In the genomic region with DNA sequence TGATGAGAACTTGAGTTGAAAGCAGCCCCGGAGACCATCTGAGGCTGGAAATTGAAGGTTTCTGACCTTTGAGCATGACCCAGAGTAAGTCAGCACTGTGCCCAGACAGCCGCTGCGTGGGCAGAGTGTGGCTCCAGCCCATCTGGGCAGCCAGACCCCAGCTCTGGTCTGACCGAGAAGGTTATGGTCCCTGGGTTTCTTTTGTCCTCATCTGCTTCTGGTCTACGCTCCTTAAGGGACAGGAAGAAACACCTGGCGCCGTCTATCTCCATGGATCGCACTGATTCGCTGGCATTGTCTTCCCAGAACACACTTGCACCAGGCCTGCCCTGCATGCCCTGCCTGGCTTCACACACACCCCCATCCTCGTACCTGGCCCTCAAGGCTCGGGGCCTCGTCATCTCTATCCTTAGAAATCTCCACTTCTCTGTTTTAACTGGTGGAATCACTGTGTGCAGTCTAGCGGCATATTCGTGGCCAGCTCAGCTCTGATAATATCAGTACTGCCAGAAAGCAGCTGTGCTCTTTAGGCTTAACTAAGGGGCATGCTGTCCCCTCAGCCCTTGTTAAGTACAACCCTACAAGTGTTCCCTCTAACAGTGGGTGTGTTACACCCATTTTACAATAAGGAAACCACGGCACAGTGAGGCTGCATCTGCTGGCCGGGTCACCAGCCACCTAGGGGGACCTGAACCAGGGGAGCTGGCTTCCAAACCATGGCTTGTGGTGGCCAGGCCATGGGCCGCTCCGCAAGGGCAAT, we compare ENCODE assay signal across 28 cellular contexts.
DNase-seq lines count a peak whose midpoint lies in the region; ATAC-seq and TF ChIP-seq lines count a peak whose summit lies in the region.
"Had no signal": no experiment of that assay in that cellular context is flagged by ENCODE, and none has a peak within 500 bp of the region (broad histone marks: within the 10 kb centered on the region; RNA-seq: fewer than 3 reads in every experiment).

No MANE protein-coding gene starts in this region.

- ATAC-seq in Right ventricle myocardium superior (ENCODE audit: poor library complexity): no peak
- no peak for ATAC-seq in upper lobe of right lung
- no peak for ATAC-seq in GM18909 (IDR thresholded peaks at IDR 0.05; ENCODE audit: poor library complexity, unreplicated experiment)
- ATAC-seq: activated T-cell treated with anti-CD3 and anti-CD28 coated beads, Interleukin-2, amount 50 U/mL, for 72 hours; pancreas had no signal

- no peak overlapping the region for H3K14ac ChIP-seq in neuronal stem cell (ENCODE audit: low read length)

- no peaks in the 10 kb centered on the region for H3K27me3 Mint-ChIP-seq in endodermal cell (ENCODE audit: insufficient read depth)
- H3K27me3 Mint-ChIP-seq in T-helper 2 cell treated with Interferon-gamma antibody and Interleukin-4, amounts not matched to agents 5 μg/mL and 100 μg/mL, for 36 hours (ENCODE audit: low read depth): peaks cover 3% of the 10 kb centered on the region
- H3K27me3 Mint-ChIP-seq: dendritic cell treated with granulocyte-macrophage colony-stimulating factor and Interleukin-4, amounts not matched to agents 40 ng/mL and 50 ng/mL, for 4 days had no signal

- 91 to 93% methylated on average over 17 to 18 of the region's 18 CpGs for WGBS in endodermal cell (ENCODE audit: insufficient coverage in 1 of 2, insufficient read length in 1 of 2), 2 experiments
- whole genome bisulfite sequencing in neuronal stem cell (ENCODE audit: extremely low coverage in 2 of 2, insufficient read length in 2 of 2, insufficient replicate concordance in 1 of 2), 2 donors: no CpG with 5 or more reads among the region's 18 CpGs

- no peak overlapping the region for H3K23ac ChIP-seq in neuronal stem cell (ENCODE audit: low read depth, low read length, poor library complexity)

- no peaks in the 10 kb centered on the region for H3K36me3 ChIP-seq in endodermal cell (ENCODE audit: control insufficient read depth, insufficient read depth, low read length)
- no peaks in the 10 kb centered on the region for H3K36me3 ChIP-seq in neuronal stem cell (replicated peaks in 1 of 2; ENCODE audit: control insufficient read depth in 2 of 2, insufficient read depth in 2 of 2, low read length in 2 of 2)
- H3K36me3 ChIP-seq in upper lobe of right lung: no peaks in the 10 kb centered on the region
- H3K36me3 ChIP-seq: BE2C, esophagus muscularis mucosa, pancreas, tibial artery had no signal

- H3K9me3 Mint-ChIP-seq in endodermal cell: no peaks in the 10 kb centered on the region
- H3K9me3 Mint-ChIP-seq in T-helper 2 cell treated with Interferon-gamma antibody and Interleukin-4, amounts not matched to agents 5 μg/mL and 100 μg/mL, for 36 hours: no peaks in the 10 kb centered on the region
- H3K9me3 Mint-ChIP-seq: activated T-cell treated with anti-CD3 and anti-CD28 coated beads, Interleukin-2, amount 50 U/mL, for 72 hours; CD8-positive, alpha-beta memory T cell; dendritic cell treated with granulocyte-macrophage colony-stimulating factor and Interleukin-4, amounts not matched to agents 40 ng/mL and 50 ng/mL, for 4 days; nephron had no signal

- H3K4me2 ChIP-seq in neuronal stem cell (ENCODE audit: insufficient read depth, low read length, poor library complexity, severe bottlenecking): no peak overlapping the region

- no peaks in the 10 kb centered on the region for H3K36me3 Mint-ChIP-seq in endodermal cell (ENCODE audit: low read depth)
- H3K36me3 Mint-ChIP-seq in T-helper 2 cell treated with Interferon-gamma antibody and Interleukin-4, amounts not matched to agents 5 μg/mL and 100 μg/mL, for 36 hours (ENCODE audit: low read depth): no peaks in the 10 kb centered on the region
- H3K36me3 Mint-ChIP-seq: CD8-positive, alpha-beta memory T cell had no signal

- H3K4me3 Mint-ChIP-seq in endodermal cell: no peak overlapping the region
- H3K4me3 Mint-ChIP-seq in T-helper 2 cell treated with Interferon-gamma antibody and Interleukin-4, amounts not matched to agents 5 μg/mL and 100 μg/mL, for 36 hours: no peak overlapping the region
- H3K4me3 Mint-ChIP-seq: activated T-cell treated with anti-CD3 and anti-CD28 coated beads, Interleukin-2, amount 50 U/mL, for 72 hours; CD8-positive, alpha-beta memory T cell; dendritic cell treated with granulocyte-macrophage colony-stimulating factor and Interleukin-4, amounts not matched to agents 40 ng/mL and 50 ng/mL, for 4 days; nephron had no signal

- no peak overlapping the region for H2BK15ac ChIP-seq in neuronal stem cell (ENCODE audit: low read length)

- no peak overlapping the region for H3K9ac ChIP-seq in endodermal cell (ENCODE audit: extremely low read depth, low read length, poor library complexity, severe bottlenecking)
- H3K9ac ChIP-seq in neuronal stem cell (ENCODE audit: low read depth, low read length, poor library complexity): no peak overlapping the region

- H2AFZ ChIP-seq in neuronal stem cell (ENCODE audit: low read length): no peak overlapping the region

- no peak overlapping the region for H4K8ac ChIP-seq in neuronal stem cell (ENCODE audit: low read depth, low read length)

- H3K27ac ChIP-seq in endodermal cell (ENCODE audit: low read depth, low read length): no peak overlapping the region
- H3K27ac ChIP-seq in neuronal stem cell (replicated peaks; ENCODE audit: low read length): no peak overlapping the region
- H3K27ac ChIP-seq in upper lobe of right lung: no peak overlapping the region
- H3K27ac ChIP-seq: pancreas, tibial artery had no signal

- H2AK5ac ChIP-seq in neuronal stem cell (ENCODE audit: low read depth, low read length): no peak overlapping the region

- peak overlapping the region; percentile 44 for H2BK5ac ChIP-seq in neuronal stem cell (ENCODE audit: low read length)

- H3K27ac Mint-ChIP-seq in endodermal cell: no peak overlapping the region
- no peak overlapping the region for H3K27ac Mint-ChIP-seq in T-helper 2 cell treated with Interferon-gamma antibody and Interleukin-4, amounts not matched to agents 5 μg/mL and 100 μg/mL, for 36 hours
- H3K27ac Mint-ChIP-seq: activated T-cell treated with anti-CD3 and anti-CD28 coated beads, Interleukin-2, amount 50 U/mL, for 72 hours; dendritic cell treated with granulocyte-macrophage colony-stimulating factor and Interleukin-4, amounts not matched to agents 40 ng/mL and 50 ng/mL, for 4 days; nephron had no signal

- H4K91ac ChIP-seq in neuronal stem cell (ENCODE audit: low read depth, low read length, poor library complexity): peak overlapping the region; percentile 59

- in situ Hi-C loops in GM13976 (cut with MboI; ENCODE audit: low sequenced_read_pairs, unreplicated experiment): no loop called here

- H3K4me1 ChIP-seq in endodermal cell (ENCODE audit: control insufficient read depth, insufficient read depth, low read length): no peaks in the 10 kb centered on the region
- no peaks in the 10 kb centered on the region for H3K4me1 ChIP-seq in neuronal stem cell (ENCODE audit: control insufficient read depth in 2 of 2, insufficient read depth in 1 of 2, low read depth in 1 of 2, low read length in 2 of 2)
- H3K4me1 ChIP-seq in upper lobe of right lung: peaks cover 8% of the 10 kb centered on the region
- H3K4me1 ChIP-seq: BE2C, pancreas, tibial artery had no signal

- no peak for TF ChIP-seq CTCF in endodermal cell (conservative IDR thresholded peaks at IDR 0.05)
- TF ChIP-seq CTCF in upper lobe of right lung (IDR thresholded peaks at IDR 0.05): no peak
- no peak for TF ChIP-seq CTCF in GM13976 (IDR thresholded peaks at IDR 0.05; ENCODE audit: borderline replicate concordance, control extremely low read depth, extremely low read depth, insufficient read depth, missing control alignments)

- DNase-seq in cardiac septum (ENCODE audit: low spot score) (peak; percentile 55), Right ventricle myocardium superior (no peak), endodermal cell (peak; percentile 23), neuronal stem cell (ENCODE audit: low spot score) (no peak), upper lobe of right lung (peak; percentile 39), GM13976 (ENCODE audit: low spot score) (no peak)
- no peak for DNase-seq in T-helper 2 cell treated with Interferon-gamma antibody and Interleukin-4, amounts not matched to agents 5 μg/mL and 100 μg/mL, for 36 hours (ENCODE audit: low spot score)
- DNase-seq: ACHN; activated CD4-positive, alpha-beta T cell treated with anti-CD3 and anti-CD28 coated beads for 48 hours; activated naive CD4-positive, alpha-beta T cell treated with Interleukin-2 at 50 U/mL for 16 hours; activated T-cell treated with anti-CD3 and anti-CD28 coated beads, Interleukin-2, amount 50 U/mL, for 72 hours; BE2C; CD8-positive, alpha-beta memory T cell; central memory CD4-positive, alpha-beta T cell; foreskin fibroblast; midbrain; NCI-H1417 treated with DMSO at 0.1 percent for 48 hours; NCI-H2029 treated with DMSO at 0.1 percent for 48 hours; NCI-H524 treated with DMSO at 0.1 percent for 48 hours; OCI-M1; stimulated activated CD4-positive, alpha-beta T cell treated with anti-CD3 and anti-CD28 coated beads, Interleukin-12 subunit alpha, Interleukin-12 subunit beta, amount 100 ng/mL, for 4 hours; stimulated activated CD4-positive, alpha-beta T cell treated with anti-CD3 and anti-CD28 coated beads, Interleukin-2, amount 100 ng/mL, for 48 hours had no signal

- no peaks in the 10 kb centered on the region for H3K4me1 Mint-ChIP-seq in endodermal cell
- H3K4me1 Mint-ChIP-seq in T-helper 2 cell treated with Interferon-gamma antibody and Interleukin-4, amounts not matched to agents 5 μg/mL and 100 μg/mL, for 36 hours (ENCODE audit: low read depth): no peaks in the 10 kb centered on the region
- H3K4me1 Mint-ChIP-seq: CD8-positive, alpha-beta memory T cell had no signal

- H3K4me3 ChIP-seq in endodermal cell (ENCODE audit: low read length) (no peak overlapping the region), neuronal stem cell (ENCODE audit: low read length in 2 of 2) (no peak overlapping the region), upper lobe of right lung (no peak overlapping the region)
- H3K4me3 ChIP-seq: esophagus muscularis mucosa, pancreas, tibial artery had no signal

- H3K9me3 ChIP-seq in endodermal cell (ENCODE audit: control insufficient read depth, low read length) (no peaks in the 10 kb centered on the region), neuronal stem cell (replicated peaks in 1 of 2; ENCODE audit: control insufficient read depth in 2 of 2, insufficient read depth in 1 of 2, low read depth in 1 of 2, low read length in 2 of 2) (no peaks in the 10 kb centered on the region), upper lobe of right lung (no peaks in the 10 kb centered on the region)
- H3K9me3 ChIP-seq: BE2C, esophagus muscularis mucosa, pancreas, tibial artery had no signal

- intact Hi-C loops in cardiac septum (cut with DNase I) (no loop called here), Right ventricle myocardium superior (cut with DNase I) (no loop called here), upper lobe of right lung (cut with DNase I) (no loop called here)

- peaks cover 2% of the 10 kb centered on the region for H3K79me1 ChIP-seq in neuronal stem cell (ENCODE audit: low read depth, low read length)

- peak overlapping the region; percentile 63 for H3K18ac ChIP-seq in neuronal stem cell (ENCODE audit: low read length)

- H2BK120ac ChIP-seq in neuronal stem cell (ENCODE audit: low read depth, low read length): no peak overlapping the region

- no peak overlapping the region for H2BK12ac ChIP-seq in neuronal stem cell (ENCODE audit: low read length)

- H3K27me3 ChIP-seq in endodermal cell (ENCODE audit: control insufficient read depth, insufficient read depth, low read length, poor library complexity, severe bottlenecking) (no peaks in the 10 kb centered on the region), neuronal stem cell (ENCODE audit: control insufficient read depth in 3 of 3, insufficient read depth in 3 of 3, low read depth in 1 of 3, low read length in 3 of 3) (no peaks in the 10 kb centered on the region), upper lobe of right lung (no peaks in the 10 kb centered on the region)
- H3K27me3 ChIP-seq: BE2C, esophagus muscularis mucosa, pancreas had no signal

- H3K4ac ChIP-seq in neuronal stem cell (ENCODE audit: low read length): no peak overlapping the region

Comparison
In these comparisons a context has a peak if more than half of its experiments do, and no peak if none do; other contexts are left out.
1. DNase-seq: peak in cardiac septum (single experiment), endodermal cell (single experiment) and upper lobe of right lung (single experiment); none in Right ventricle myocardium superior (single experiment), neuronal stem cell (single experiment), GM13976 (single experiment) and T-helper 2 cell treated with Interferon-gamma antibody and Interleukin-4, amounts not matched to agents 5 μg/mL and 100 μg/mL, for 36 hours (single experiment).